7 cellular contexts compared by ENCODE assay signal in the genomic region with DNA sequence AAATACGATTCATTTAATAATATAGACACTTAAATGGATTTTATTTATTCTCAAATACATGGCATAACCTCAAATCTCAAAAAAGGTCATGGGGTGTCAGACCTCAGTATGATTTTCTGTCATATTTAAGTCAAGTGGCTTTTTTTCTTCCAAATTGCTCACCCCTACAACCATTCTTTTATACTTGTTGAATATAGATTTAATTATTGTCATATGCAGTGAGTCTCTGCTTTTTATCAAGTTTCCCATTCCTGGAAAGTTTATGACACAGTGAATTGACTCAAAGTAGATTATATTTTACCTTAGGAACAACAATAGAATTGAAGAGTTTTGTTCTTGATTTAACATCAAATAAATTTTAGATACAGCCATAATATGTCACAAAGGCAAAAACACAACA.
"Had no signal": no experiment of that assay in that cellular context is flagged by ENCODE, and none has a peak within 500 bp of the region (broad histone marks: within the 10 kb centered on the region; RNA-seq: fewer than 3 reads in every experiment).

No MANE protein-coding gene starts in this region.

- DNase-seq: GM23248, GOT3, H7, HFFc6, IMR-90 had no signal

- ATAC-seq: HCT116 had no signal

- H3K36me3 ChIP-seq: HAP-1 had no signal

- H3K27ac ChIP-seq: GM23248 had no signal

- H2AFZ ChIP-seq: GM23248 had no signal

- H3K4me1 ChIP-seq: HAP-1 had no signal

- H3K4me3 ChIP-seq: GM23248, HAP-1 had no signal

- H3K9me3 ChIP-seq: HAP-1 had no signal
